ENCODE assay signal across 8 cellular contexts in genomic region chr6:53728570-53729194, GRCh38.
DNase-seq lines count a peak whose midpoint lies in the region; ATAC-seq and TF ChIP-seq lines count a peak whose summit lies in the region.

No MANE protein-coding gene starts in this region.

- DNase-seq in cardiac muscle cell (ENCODE audit: low read depth in 1 of 2, low spot score in 1 of 2), result peak; percentile 58 to 73
- DNase-seq in cardiac septum (ENCODE audit: low spot score), result no peak
- peak; percentile 76 for DNase-seq in PC-3
- peak; percentile 12 to 19 for DNase-seq in activated T-helper 1 cell treated with anti-CD3 and anti-CD28 coated beads, Interleukin-2, amount 50 U/mL, for 16 hours (ENCODE audit: low read depth in 1 of 2, low spot score in 1 of 2)
- DNase-seq in foreskin keratinocyte, result peak in 1 of 2 donors; percentile 29
- DNase-seq in aorta, result peak in 1 of 2 donors; percentile 55

- no peaks in the 10 kb centered on the region for H3F3A ChIP-seq in PC-3 (ENCODE audit: low read length, unreplicated experiment)

- no peaks in the 10 kb centered on the region for H4K20me1 ChIP-seq in PC-3 (ENCODE audit: low read length)

- ATAC-seq in HG03432 (IDR thresholded peaks at IDR 0.05; ENCODE audit: unreplicated experiment), result peak; percentile 48
- ATAC-seq in PC-3, result peak; percentile 69
- peak; percentile 68 for ATAC-seq in foreskin keratinocyte
- peak; percentile 77 for ATAC-seq in aorta (ENCODE audit: low FRiP score)

- intact Hi-C loops in cardiac septum (cut with DNase I) (loop anchor here (5.0 kb wide), 2 partner anchors 186 to 229 kb away; no protein-coding TSS in a partner anchor), PC-3 (cut with micrococcal nuclease) (loop anchor here (1.0 to 10.0 kb wide), 3 partner anchors 66 to 554 kb away; no protein-coding TSS in a partner anchor), aorta (cut with DNase I) (loop anchor here (2.0 to 10.0 kb wide), 3 partner anchors 229 to 236 kb away; no protein-coding TSS in a partner anchor)

- H3K9ac ChIP-seq in PC-3 (ENCODE audit: low read length), result no peak overlapping the region
- no peak overlapping the region for H3K9ac ChIP-seq in parathyroid adenoma

- H2AFZ ChIP-seq in PC-3 (ENCODE audit: low read length) (peak overlapping the region; percentile 50), parathyroid adenoma (peak overlapping the region; percentile 65)

- H3K27me3 ChIP-seq in cardiac muscle cell (no peaks in the 10 kb centered on the region), PC-3 (ENCODE audit: low read length) (no peaks in the 10 kb centered on the region), foreskin keratinocyte (no peaks in the 10 kb centered on the region), parathyroid adenoma (ENCODE audit: control insufficient read depth, insufficient read depth, low read length) (no peaks in the 10 kb centered on the region), aorta (ENCODE audit: control insufficient read depth in 1 of 2, insufficient read depth in 2 of 2, low read length in 1 of 2) (no peaks in the 10 kb centered on the region)

- H3K9me3 ChIP-seq in cardiac muscle cell (ENCODE audit: low read depth), result no peaks in the 10 kb centered on the region
- no peaks in the 10 kb centered on the region for H3K9me3 ChIP-seq in PC-3 (ENCODE audit: low read length)
- H3K9me3 ChIP-seq in parathyroid adenoma (ENCODE audit: control insufficient read depth, low read length), result no peaks in the 10 kb centered on the region
- H3K9me3 ChIP-seq in aorta (ENCODE audit: control insufficient read depth, low read length), result no peaks in the 10 kb centered on the region

- peak overlapping the region; percentile 38 for H3K4me2 ChIP-seq in PC-3 (ENCODE audit: low read length)
- peak overlapping the region; percentile 61 for H3K4me2 ChIP-seq in parathyroid adenoma (ENCODE audit: low read length)

- BruUV-seq in PC-3 (replicated peaks; lab: Mats Ljungman, UMichigan), result no TSS peak

- H3K4me1 ChIP-seq in cardiac muscle cell (ENCODE audit: low read depth) (peaks cover 13% of the 10 kb centered on the region), PC-3 (ENCODE audit: insufficient read depth, low read length) (peaks cover 10% of the 10 kb centered on the region), foreskin keratinocyte (peaks cover 7% of the 10 kb centered on the region), parathyroid adenoma (peaks cover 26% of the 10 kb centered on the region), aorta (ENCODE audit: control insufficient read depth in 1 of 2, insufficient read depth in 2 of 2, low read length in 2 of 2) (no peaks in the 10 kb centered on the region)

- H3K79me2 ChIP-seq in PC-3 (ENCODE audit: low read length) (no peaks in the 10 kb centered on the region), parathyroid adenoma (no peaks in the 10 kb centered on the region)

- WGBS in aorta, 2 donors, result 24 to 26% methylated on average over 9 of the region's 9 CpGs

- H3K9me2 ChIP-seq in PC-3 (replicated peaks; ENCODE audit: low read length), result no peaks in the 10 kb centered on the region

- no peak overlapping the region for H3K27ac ChIP-seq in cardiac muscle cell
- H3K27ac ChIP-seq in PC-3 (ENCODE audit: low read length), result no peak overlapping the region
- no peak overlapping the region for H3K27ac ChIP-seq in foreskin keratinocyte
- H3K27ac ChIP-seq in parathyroid adenoma, result no peak overlapping the region
- H3K27ac ChIP-seq in aorta (ENCODE audit: low read depth in 1 of 2, low read length in 2 of 2), result no peak overlapping the region

- H3K4me3 ChIP-seq in cardiac muscle cell (no peak overlapping the region), PC-3 (ENCODE audit: low read length) (no peak overlapping the region), parathyroid adenoma (ENCODE audit: low read depth, low read length) (no peak overlapping the region), aorta (ENCODE audit: low read length in 2 of 2) (no peak overlapping the region)

- TF ChIP-seq CTCF in cardiac muscle cell (IDR thresholded peaks at IDR 0.05; ENCODE audit: low read depth, low read length) (peak; percentile 88), PC-3 (conservative IDR thresholded peaks at IDR 0.05; ENCODE audit: low read depth, low read length) (peak; percentile 92), foreskin keratinocyte (conservative IDR thresholded peaks at IDR 0.05) (peak; percentile 82), parathyroid adenoma (IDR thresholded peaks at IDR 0.05) (peak; percentile 79)

- H3K36me3 ChIP-seq in cardiac muscle cell, result no peaks in the 10 kb centered on the region
- no peaks in the 10 kb centered on the region for H3K36me3 ChIP-seq in PC-3 (ENCODE audit: low read depth, low read length)
- H3K36me3 ChIP-seq in parathyroid adenoma (ENCODE audit: control insufficient read depth, insufficient read depth, low read length), result no peaks in the 10 kb centered on the region
- H3K36me3 ChIP-seq in aorta (ENCODE audit: control insufficient read depth in 1 of 2, insufficient read depth in 2 of 2, low read length in 1 of 2), result no peaks in the 10 kb centered on the region

- POLR2A ChIA-PET in PC-3 (lab: Charles Lee; ENCODE audit: unreplicated experiment), result interaction anchor here (0.7 kb wide), 1 partner anchor 77 kb away, joined by 4 read pairs; no protein-coding TSS in a partner anchor

- CTCF ChIA-PET in PC-3 (lab: Charles Lee), result interaction anchor here (0.6 to 2.2 kb wide), 8 partner anchors 10 to 289 kb away, joined by 3 to 31 read pairs (median 6); no protein-coding TSS in a partner anchor
